In genomic region chr13:110400786-110401533, GRCh38 we compare ENCODE assay signal across 15 cellular contexts.
DNase-seq lines count a peak whose midpoint lies in the region; ATAC-seq and TF ChIP-seq lines count a peak whose summit lies in the region.
"Had no signal": no experiment of that assay in that cellular context is flagged by ENCODE, and none has a peak within 500 bp of the region (broad histone marks: within the 10 kb centered on the region; RNA-seq: fewer than 3 reads in every experiment).

No MANE protein-coding gene starts in this region.

- H3K79me2 ChIP-seq in osteoblast (ENCODE audit: insufficient read depth, low read length): peaks cover 4% of the 10 kb centered on the region

- H4K20me1 ChIP-seq in osteoblast (ENCODE audit: insufficient read depth, low read length): no peaks in the 10 kb centered on the region

- H3K4me3 Mint-ChIP-seq in MCF 10A (ENCODE audit: unreplicated experiment): no peak overlapping the region
- H3K4me3 Mint-ChIP-seq: stimulated activated naive B cell treated with anti-CD40 and anti-IgM and Interleukin-4, amounts not matched to agents 10 μg/mL and 1 μg/mL and 100 μg/mL, for 72 hours had no signal

- intact Hi-C loops in breast epithelium (cut with DNase I; ENCODE audit: low total_unique reads) (no loop called here), MCF 10A (cut with micrococcal nuclease) (no loop called here), vagina (cut with DNase I) (no loop called here)

- CTCF ChIA-PET in MCF 10A (lab: Yijun Ruan, JAX): interaction anchor here (0.5 to 1.7 kb wide), 3 partner anchors 11 to 177 kb away, joined by 3 to 6 read pairs (median 3); no protein-coding TSS in a partner anchor

- ATAC-seq in HG03039 (IDR thresholded peaks at IDR 0.05; ENCODE audit: unreplicated experiment): no peak
- ATAC-seq: stimulated activated naive B cell treated with anti-CD40 and anti-IgM and Interleukin-4, amounts not matched to agents 10 μg/mL and 1 μg/mL and 100 μg/mL, for 72 hours had no signal

- H3K4me3 ChIP-seq in breast epithelium (no peak overlapping the region), osteoblast (ENCODE audit: insufficient read depth, low read length) (no peak overlapping the region), vagina (no peak overlapping the region)

- no peaks in the 10 kb centered on the region for H3K27me3 Mint-ChIP-seq in MCF 10A (ENCODE audit: insufficient read depth, unreplicated experiment)
- H3K27me3 Mint-ChIP-seq: brain had no signal

- H3K9me3 Mint-ChIP-seq in MCF 10A (ENCODE audit: unreplicated experiment): no peaks in the 10 kb centered on the region
- H3K9me3 Mint-ChIP-seq: brain; stimulated activated naive B cell treated with anti-CD40 and anti-IgM and Interleukin-4, amounts not matched to agents 10 μg/mL and 1 μg/mL and 100 μg/mL, for 72 hours had no signal

- no peaks in the 10 kb centered on the region for H3K36me3 Mint-ChIP-seq in MCF 10A (ENCODE audit: insufficient read depth, unreplicated experiment)
- H3K36me3 Mint-ChIP-seq: stimulated activated naive B cell treated with anti-CD40 and anti-IgM and Interleukin-4, amounts not matched to agents 10 μg/mL and 1 μg/mL and 100 μg/mL, for 72 hours had no signal

- no peak overlapping the region for H3K27ac Mint-ChIP-seq in MCF 10A (ENCODE audit: low read depth, unreplicated experiment)
- H3K27ac Mint-ChIP-seq: stimulated activated naive B cell treated with anti-CD40 and anti-IgM and Interleukin-4, amounts not matched to agents 10 μg/mL and 1 μg/mL and 100 μg/mL, for 72 hours had no signal

- TF ChIP-seq CTCF in breast epithelium (IDR thresholded peaks at IDR 0.05): no peak
- no peak for TF ChIP-seq CTCF in MCF 10A (IDR thresholded peaks at IDR 0.05; ENCODE audit: unreplicated experiment)
- no peak for TF ChIP-seq CTCF in osteoblast (IDR thresholded peaks at IDR 0.05; ENCODE audit: extremely low read depth, low read depth, low read length)
- TF ChIP-seq CTCF in vagina (IDR thresholded peaks at IDR 0.05): no peak

- no peak overlapping the region for H3K4me2 ChIP-seq in osteoblast (ENCODE audit: insufficient read depth, low read length)

- peak in 1 of 2 donors; percentile 16 for DNase-seq in breast epithelium (ENCODE audit: low spot score in 2 of 2)
- DNase-seq in MCF 10A (ENCODE audit: unreplicated experiment): no peak
- peak; percentile 79 for DNase-seq in fibroblast of gingiva (ENCODE audit: low read depth)
- DNase-seq in osteoblast (ENCODE audit: insufficient read length, low spot score, missing footprints): peak; percentile 62
- no peak for DNase-seq in vagina (ENCODE audit: extremely low spot score in 2 of 2)
- no peak for DNase-seq in activated CD8-positive, alpha-beta memory T cell treated with anti-CD3 and anti-CD28 coated beads, Interleukin-2, amount 50 U/mL, for 4 hours
- DNase-seq in mucosa of gallbladder (ENCODE audit: low spot score): no peak
- DNase-seq: activated CD4-positive, alpha-beta T cell treated with anti-CD3 and anti-CD28 coated beads, Interleukin-2, amount 50 U/mL, for 4 hours; midbrain; NCI-H187 treated with DMSO at 0.1 percent for 48 hours; stimulated activated naive B cell treated with anti-CD40 and anti-IgM and Interleukin-4, amounts not matched to agents 10 μg/mL and 1 μg/mL and 100 μg/mL, for 72 hours; T1000 had no signal

- no peak for TF ChIP-seq POLR2A in breast epithelium (IDR thresholded peaks at IDR 0.05)
- TF ChIP-seq POLR2A in vagina (IDR thresholded peaks at IDR 0.05): no peak

- H3K36me3 ChIP-seq in breast epithelium (no peaks in the 10 kb centered on the region), osteoblast (ENCODE audit: insufficient read depth, low read length) (no peaks in the 10 kb centered on the region), vagina (no peaks in the 10 kb centered on the region)

- POLR2A ChIA-PET in MCF 10A (lab: Yijun Ruan, JAX): interaction anchor here (0.6 to 1.6 kb wide), 3 partner anchors 9 to 94 kb away, joined by 3 to 5 read pairs (median 4); partner anchors contain the start of genes COL4A1 and COL4A2

- H3K4me1 Mint-ChIP-seq in MCF 10A (ENCODE audit: insufficient read depth, unreplicated experiment): peaks cover 43% of the 10 kb centered on the region

- H3K27me3 ChIP-seq in breast epithelium: no peaks in the 10 kb centered on the region
- no peaks in the 10 kb centered on the region for H3K27me3 ChIP-seq in osteoblast (ENCODE audit: insufficient read depth, low read length)
- H3K27me3 ChIP-seq in vagina: no peaks in the 10 kb centered on the region

- no TSS peak for BruUV-seq in MCF 10A (replicated peaks; lab: Mats Ljungman, UMichigan)

- no peak overlapping the region for H2AFZ ChIP-seq in osteoblast (ENCODE audit: low read length)

- H3K27ac ChIP-seq in breast epithelium: peak overlapping the region; percentile 44 to 57
- H3K27ac ChIP-seq in osteoblast (ENCODE audit: low read depth, low read length): peak overlapping the region; percentile 99
- H3K27ac ChIP-seq in vagina: peak overlapping the region; percentile 42
- H3K27ac ChIP-seq: 22Rv1 had no signal

- H3K4me1 ChIP-seq in breast epithelium: peaks cover 0 to 6% of the 10 kb centered on the region in 2 donors
- peaks cover 88% of the 10 kb centered on the region for H3K4me1 ChIP-seq in osteoblast (ENCODE audit: insufficient read depth, low read length)
- peaks cover 31% of the 10 kb centered on the region for H3K4me1 ChIP-seq in vagina

- H3K9me3 ChIP-seq in breast epithelium (no peaks in the 10 kb centered on the region), osteoblast (ENCODE audit: low read depth, low read length) (no peaks in the 10 kb centered on the region), vagina (no peaks in the 10 kb centered on the region)

Comparison
In these comparisons a context has a peak if more than half of its experiments do, and no peak if none do; other contexts are left out.
1. DNase-seq: peak in fibroblast of gingiva (single experiment) and osteoblast (single experiment); none in MCF 10A (single experiment), vagina (0 of 2), activated CD8-positive, alpha-beta memory T cell treated with anti-CD3 and anti-CD28 coated beads, Interleukin-2, amount 50 U/mL, for 4 hours (single experiment) and mucosa of gallbladder (single experiment).
2. H3K27ac ChIP-seq: peak in every context shown above with its lines; median percentile 99 in osteoblast; 50 in breast epithelium; 42 in vagina.